Comparison of ENCODE assay signal across 11 cellular contexts in the genomic region with DNA sequence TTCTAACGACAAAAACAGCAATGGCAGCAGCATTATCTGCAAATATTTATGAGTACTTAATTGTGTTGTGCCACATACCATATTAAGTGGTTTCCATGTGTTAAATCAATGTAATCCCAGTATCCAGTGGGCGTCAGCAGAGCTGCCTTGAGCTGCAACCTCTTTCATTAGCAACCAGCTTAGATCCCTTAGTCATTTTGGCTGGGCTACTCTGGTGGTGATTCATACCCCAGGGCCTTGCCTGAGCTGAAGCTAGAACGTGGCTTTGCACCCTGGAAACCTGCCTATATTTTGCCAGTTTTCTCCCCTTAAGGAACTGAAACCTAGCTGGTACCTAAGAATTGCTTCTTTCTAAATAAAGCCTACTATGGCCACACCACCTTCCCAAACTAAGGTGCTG.
DNase-seq lines count a peak whose midpoint lies in the region; ATAC-seq, FAIRE-seq and TF ChIP-seq lines count a peak whose summit lies in the region.
"Had no signal": no experiment of that assay in that cellular context is flagged by ENCODE, and none has a peak within 500 bp of the region (broad histone marks: within the 10 kb centered on the region; RNA-seq: fewer than 3 reads in every experiment).

No MANE protein-coding gene starts in this region.

- H3K27ac ChIP-seq in gastrocnemius medialis = peak overlapping the region; percentile 31 to 50 (median 44)
- H3K27ac ChIP-seq: spleen had no signal

- TF ChIP-seq CTCF in gastrocnemius medialis (IDR thresholded peaks at IDR 0.05 in 4 of 5, conservative IDR thresholded peaks at IDR 0.05 in 1 of 5) = no peak
- no peak for TF ChIP-seq CTCF in GM13976 (IDR thresholded peaks at IDR 0.05; ENCODE audit: borderline replicate concordance, control extremely low read depth, extremely low read depth, insufficient read depth, missing control alignments)

- TF ChIP-seq POLR2A in gastrocnemius medialis (IDR thresholded peaks at IDR 0.05) = no peak

- H3K4me3 ChIP-seq in gastrocnemius medialis = no peak overlapping the region
- H3K4me3 ChIP-seq: spleen had no signal

- no peaks in the 10 kb centered on the region for H3K9me3 ChIP-seq in gastrocnemius medialis
- H3K9me3 ChIP-seq: spleen had no signal

- in situ Hi-C loops in gastrocnemius medialis (cut with MboI; ENCODE audit: low sequenced_read_pairs in 4 of 4) (no loop called here), GM13976 (cut with MboI; ENCODE audit: low sequenced_read_pairs, unreplicated experiment) (no loop called here)

- H3K4me1 ChIP-seq in gastrocnemius medialis = peaks cover 0 to 8% of the 10 kb centered on the region in 2 donors
- H3K4me1 ChIP-seq: spleen had no signal

- no peaks in the 10 kb centered on the region for H3K36me3 ChIP-seq in gastrocnemius medialis
- H3K36me3 ChIP-seq: spleen had no signal

- DNase-seq in RCC 7860 (ENCODE audit: low spot score) (peak; percentile 63), gastrocnemius medialis (peak; percentile 4 to 51), D341Med (ENCODE audit: low spot score) (no peak), cortex of kidney (lab: John Stamatoyannopoulos, UW) (no peak), GM13976 (ENCODE audit: low spot score) (no peak)
- DNase-seq: activated CD4-positive, alpha-beta T cell treated with anti-CD3 and anti-CD28 coated beads, Interleukin-2, amount 50 U/mL, for 1 hour; DMS153; spleen had no signal

- ATAC-seq in esophagus mucosa (peak; percentile 86), gastrocnemius medialis (peak; percentile 92 to 96), GM21447 (IDR thresholded peaks at IDR 0.05; ENCODE audit: unreplicated experiment) (no peak)

- no peaks in the 10 kb centered on the region for H3K27me3 ChIP-seq in gastrocnemius medialis
- H3K27me3 ChIP-seq: spleen had no signal

- intact Hi-C loops in gastrocnemius medialis (cut with DNase I; ENCODE audit: low total_unique reads) = no loop called here

- peak; percentile 100 for FAIRE-seq in G401.6 (lab: Jason Lieb, UNC)
- peak; percentile 77 for FAIRE-seq in RCC 7860 (lab: Jason Lieb, UNC)

Comparison
In these comparisons a context has a peak if more than half of its experiments do, and no peak if none do; other contexts are left out.
1. DNase-seq: peak in RCC 7860 (single experiment) and gastrocnemius medialis (2 of 2); none in D341Med (single experiment), cortex of kidney (single experiment) and GM13976 (single experiment).